Comparison of ENCODE assay signal across 6 cellular contexts in genomic region chr9:35748239-35748857, GRCh38. TPM values are rescaled to one million over a fixed set of nuclear protein-coding genes. Genes with fewer than 3 reads are reported as not detected.
DNase-seq lines count a peak whose midpoint lies in the region; ATAC-seq and TF ChIP-seq lines count a peak whose summit lies in the region.

No MANE protein-coding gene starts in this region.

- DNase-seq in WERI-Rb-1, result no peak
- DNase-seq in left lobe of liver (ENCODE audit: low spot score), result peak; percentile 41
- no peak for DNase-seq in NCI-H2107 treated with DMSO at 0.1 percent for 48 hours (lab: John Stamatoyannopoulos, UW; ENCODE audit: unreplicated experiment)
- DNase-seq in glomerular visceral epithelial cell (ENCODE audit: extremely low spot score), result no peak

- H3K9me3 ChIP-seq in WERI-Rb-1 (ENCODE audit: severe bottlenecking), result no peaks in the 10 kb centered on the region

- H3K27me3 ChIP-seq in WERI-Rb-1 (ENCODE audit: insufficient read depth, low read depth, severe bottlenecking), result no peaks in the 10 kb centered on the region

- peaks cover 39% of the 10 kb centered on the region for H3K36me3 ChIP-seq in WERI-Rb-1

- no peak for TF ChIP-seq CTCF in WERI-Rb-1 (IDR thresholded peaks at IDR 0.05; ENCODE audit: low read depth, low read length)

- H3K4me3 ChIP-seq in WERI-Rb-1 (ENCODE audit: low read depth, low read length), result peak overlapping the region; percentile 85

- peak; percentile 6 for ATAC-seq in GM19324 (IDR thresholded peaks at IDR 0.05; ENCODE audit: low FRiP score, unreplicated experiment)
- no peak for ATAC-seq in left lobe of liver
- no peak for ATAC-seq in HG03095 (IDR thresholded peaks at IDR 0.05; ENCODE audit: unreplicated experiment)

- peak overlapping the region; percentile 71 for H3K27ac ChIP-seq in WERI-Rb-1

RNA-seq across cellular contexts. Expression of gene GBA2, which starts 0.7 kb away (rescaled TPM):
- 44.0 TPM for total RNA-seq in left lobe of liver

RNA-seq across cellular contexts. Expression of gene RGP1, which starts 0.7 kb away (rescaled TPM):
- total RNA-seq in left lobe of liver, result 14.5 TPM

RNA-seq across cellular contexts. Expression of gene MSMP, which starts 5.7 kb away (rescaled TPM):
- total RNA-seq in left lobe of liver, result 1.5 TPM

RNA-seq across cellular contexts. Expression of gene CREB3, which starts 15.9 kb away (rescaled TPM):
- total RNA-seq in left lobe of liver, result 13.9 TPM

RNA-seq across cellular contexts. Expression of gene TLN1, which starts 16.4 kb away (rescaled TPM):
- 107 TPM for total RNA-seq in left lobe of liver
